Comparison of ENCODE assay signal across 8 cellular contexts in genomic region chr5:149990518-149991376, GRCh38. TPM values are rescaled to one million over a fixed set of nuclear protein-coding genes. Genes with fewer than 3 reads are reported as not detected.
DNase-seq lines count a peak whose midpoint lies in the region; ATAC-seq and TF ChIP-seq lines count a peak whose summit lies in the region.

No MANE protein-coding gene starts in this region.

- DNase-seq in AG04449 (ENCODE audit: low read depth, low spot score) (no peak), NCI-H82 (lab: John Stamatoyannopoulos, UW) (peak; percentile 87), memory B cell (ENCODE audit: low spot score in 2 of 2) (peak; percentile 58 to 59)
- DNase-seq in activated CD4-positive, alpha-beta memory T cell treated with anti-CD3 and anti-CD28 coated beads for 36 hours, result peak; percentile 76
- peak; percentile 43 for DNase-seq in effector CD8-positive, alpha-beta T cell (lab: John Stamatoyannopoulos, UW)
- peak; percentile 27 to 46 for DNase-seq in stimulated activated CD8-positive, alpha-beta memory T cell treated with anti-CD3 and anti-CD28 coated beads, Interleukin-4, amount 100 ng/mL, for 4 hours (ENCODE audit: low read depth in 2 of 2, low spot score in 1 of 2)

- intact Hi-C loops in activated CD4-positive, alpha-beta memory T cell treated with anti-CD3 and anti-CD28 coated beads for 36 hours (cut with micrococcal nuclease), result loop anchor here (1.0 to 2.0 kb wide), 3 partner anchors 30 to 353 kb away; partner anchors contain the start of gene SLC26A2

- H3K27ac Mint-ChIP-seq in activated CD4-positive, alpha-beta memory T cell treated with anti-CD3 and anti-CD28 coated beads for 36 hours, result no peak overlapping the region
- H3K27ac Mint-ChIP-seq in memory B cell, result no peak overlapping the region

- POLR2A ChIA-PET in AG04449 (lab: Yijun Ruan, JAX), result no interaction called here
- POLR2A ChIA-PET in activated CD4-positive, alpha-beta memory T cell treated with anti-CD3 and anti-CD28 coated beads for 36 hours (lab: Charles Lee), result interaction anchor here (0.6 kb wide), 1 partner anchor 51 kb away, joined by 3 read pairs; no protein-coding TSS in a partner anchor

- CTCF ChIA-PET in AG04449 (lab: Yijun Ruan, JAX), result interaction anchor here (0.6 to 5.3 kb wide), 51 partner anchors 8 to 638 kb away, joined by 3 to 610 read pairs (median 5); partner anchors contain the start of genes HMGXB3, SLC26A2 and TIGD6
- CTCF ChIA-PET in activated CD4-positive, alpha-beta memory T cell treated with anti-CD3 and anti-CD28 coated beads for 36 hours (lab: Charles Lee), result interaction anchor here (0.6 to 6.0 kb wide), 37 partner anchors 9 to 356 kb away, joined by 3 to 269 read pairs (median 4); partner anchors contain the start of genes HMGXB3, SLC26A2 and TIGD6

- H3K4me3 Mint-ChIP-seq in activated CD4-positive, alpha-beta memory T cell treated with anti-CD3 and anti-CD28 coated beads for 36 hours, result no peak overlapping the region
- H3K4me3 Mint-ChIP-seq in memory B cell, result no peak overlapping the region

- no peaks in the 10 kb centered on the region for H3K4me1 Mint-ChIP-seq in activated CD4-positive, alpha-beta memory T cell treated with anti-CD3 and anti-CD28 coated beads for 36 hours (ENCODE audit: low read depth)
- peaks cover 2% of the 10 kb centered on the region for H3K4me1 Mint-ChIP-seq in memory B cell

- peak; percentile 83 for TF ChIP-seq CTCF in AG04449 (IDR thresholded peaks at IDR 0.05; ENCODE audit: insufficient read depth, low read length, missing control alignments)

- ATAC-seq in GM18867 (IDR thresholded peaks at IDR 0.05; ENCODE audit: unreplicated experiment) (peak; percentile 78), HG03521 (IDR thresholded peaks at IDR 0.05; ENCODE audit: unreplicated experiment) (peak; percentile 51), memory B cell (ENCODE audit: low read depth) (peak; percentile 83)

- peaks cover 2% of the 10 kb centered on the region for H3K36me3 Mint-ChIP-seq in activated CD4-positive, alpha-beta memory T cell treated with anti-CD3 and anti-CD28 coated beads for 36 hours
- H3K36me3 Mint-ChIP-seq in memory B cell, result peaks cover 4% of the 10 kb centered on the region

- no peaks in the 10 kb centered on the region for H3K9me3 Mint-ChIP-seq in activated CD4-positive, alpha-beta memory T cell treated with anti-CD3 and anti-CD28 coated beads for 36 hours
- no peaks in the 10 kb centered on the region for H3K9me3 Mint-ChIP-seq in memory B cell

- no peaks in the 10 kb centered on the region for H3K27me3 Mint-ChIP-seq in activated CD4-positive, alpha-beta memory T cell treated with anti-CD3 and anti-CD28 coated beads for 36 hours
- H3K27me3 Mint-ChIP-seq in memory B cell, result no peaks in the 10 kb centered on the region

- H3K4me3 ChIP-seq in AG04449 (ENCODE audit: low read depth, low read length), result no peak overlapping the region

RNA-seq across cellular contexts. Expression of gene TIGD6, which starts 9.7 kb away (rescaled TPM):
- 1 to 10 TPM; 2.5 to 2.6 TPM for total RNA-seq in activated CD4-positive, alpha-beta memory T cell treated with anti-CD3 and anti-CD28 coated beads for 36 hours

RNA-seq across cellular contexts. Expression of gene HMGXB3, which starts 9.8 kb away (rescaled TPM):
- 10 to 100 TPM; 29.4 to 31.3 TPM for total RNA-seq in activated CD4-positive, alpha-beta memory T cell treated with anti-CD3 and anti-CD28 coated beads for 36 hours

RNA-seq across cellular contexts. Expression of gene SLC26A2, which starts 30.2 kb away (rescaled TPM):
- total RNA-seq in activated CD4-positive, alpha-beta memory T cell treated with anti-CD3 and anti-CD28 coated beads for 36 hours, result 1 to 10 TPM; 5.9 to 6.2 TPM

RNA-seq across cellular contexts. Expression of gene PDE6A, which starts 46.2 kb away (rescaled TPM):
- not detected for total RNA-seq in activated CD4-positive, alpha-beta memory T cell treated with anti-CD3 and anti-CD28 coated beads for 36 hours
